ENCODE assay signal across 1 cellular context in genomic region chr1:68198752-68199151, GRCh38.
TF ChIP-seq lines count a peak whose summit lies in the region.

No MANE protein-coding gene starts in this region.

TF ChIP-seq in endothelial cell of umbilical vein, 7 proteins besides CTCF, POLR2A, EP300 and RAD21 (continued from another document):
- TF ChIP-seq MAX (IDR thresholded peaks at IDR 0.05; ENCODE audit: insufficient read depth, insufficient read length), result no peak
- no peak for TF ChIP-seq MYC (IDR thresholded peaks at IDR 0.05; ENCODE audit: low read depth, low read length)
